In the genomic region with DNA sequence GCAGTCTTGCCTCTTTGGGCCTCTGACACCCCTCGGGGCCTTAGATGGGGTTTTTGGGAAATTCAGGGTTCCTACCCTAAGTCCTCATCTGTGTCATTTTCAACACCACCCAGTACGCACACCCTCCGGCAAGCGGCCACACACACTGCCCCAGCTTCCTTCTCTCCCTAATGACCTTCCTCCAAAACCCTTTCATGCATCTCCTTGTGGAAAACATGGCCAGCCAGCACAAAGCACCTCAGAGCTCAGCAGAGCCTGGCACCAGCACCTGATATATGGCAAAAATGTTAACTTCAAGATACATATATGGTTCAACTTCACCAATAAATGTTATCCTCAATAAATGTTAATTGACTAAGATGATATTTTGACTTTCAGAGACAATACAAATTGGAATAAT, we compare ENCODE assay signal across 1 cellular context.
TF ChIP-seq lines count a peak whose summit lies in the region.

No MANE protein-coding gene starts in this region.

TF ChIP-seq in HepG2, 621 proteins besides CTCF, POLR2A, EP300 and RAD21:
- TF ChIP-seq ZBTB38 (CRISPR knock-in tag; IDR thresholded peaks at IDR 0.05) (peak; percentile 58; the same call in 1 of the 2 replicates), RBFOX2 (IDR thresholded peaks at IDR 0.05; ENCODE audit: low read depth, low read length) (0 out of 2 replicates have a peak, but pooled peaks have one; percentile 27)
